1 cellular context compared by ENCODE assay signal in the genomic region with DNA sequence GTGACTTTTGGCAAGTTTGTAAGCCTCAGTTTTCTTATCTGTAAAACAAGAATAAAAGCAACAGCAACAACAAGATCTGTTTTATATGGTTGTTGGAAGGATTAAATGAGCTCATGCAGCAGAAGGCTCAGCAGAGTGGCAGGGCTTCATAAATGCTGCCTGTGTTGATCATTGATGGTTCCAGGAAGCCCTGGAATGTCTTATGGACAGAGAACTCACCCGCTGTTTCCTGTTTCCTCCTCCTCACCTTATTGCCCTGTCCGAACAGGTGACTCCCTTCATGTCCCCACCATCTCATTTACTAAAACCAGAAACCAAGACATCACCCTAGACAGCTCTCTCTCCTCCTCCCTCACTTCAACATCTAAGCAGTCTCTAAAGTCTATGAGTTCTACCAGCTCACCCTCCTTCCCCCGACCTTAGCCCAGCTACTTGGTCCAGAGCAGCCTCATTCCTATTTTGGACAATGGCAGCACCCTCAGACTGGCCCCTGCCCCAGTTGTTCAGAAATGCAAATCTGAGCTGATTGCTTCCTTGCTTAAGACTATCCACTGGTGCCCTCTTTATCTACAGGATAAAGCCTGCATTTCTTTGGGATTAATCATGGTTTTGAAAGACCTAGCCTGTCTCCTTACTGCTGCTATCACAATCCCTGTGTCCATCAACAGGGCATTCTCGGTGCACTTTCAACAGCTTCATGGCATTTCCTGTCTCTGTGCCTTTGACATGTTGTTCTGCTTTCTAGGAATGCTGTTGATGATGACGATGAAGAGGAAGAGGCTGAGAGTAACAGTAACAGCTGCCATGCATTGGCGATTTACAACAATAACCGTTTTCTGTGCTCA.
TF ChIP-seq lines count a peak whose summit lies in the region.

No MANE protein-coding gene starts in this region.

TF ChIP-seq in GM23338, 12 proteins besides CTCF, POLR2A, EP300 and RAD21 (continued from another document):
- TF ChIP-seq, protein P1, sequence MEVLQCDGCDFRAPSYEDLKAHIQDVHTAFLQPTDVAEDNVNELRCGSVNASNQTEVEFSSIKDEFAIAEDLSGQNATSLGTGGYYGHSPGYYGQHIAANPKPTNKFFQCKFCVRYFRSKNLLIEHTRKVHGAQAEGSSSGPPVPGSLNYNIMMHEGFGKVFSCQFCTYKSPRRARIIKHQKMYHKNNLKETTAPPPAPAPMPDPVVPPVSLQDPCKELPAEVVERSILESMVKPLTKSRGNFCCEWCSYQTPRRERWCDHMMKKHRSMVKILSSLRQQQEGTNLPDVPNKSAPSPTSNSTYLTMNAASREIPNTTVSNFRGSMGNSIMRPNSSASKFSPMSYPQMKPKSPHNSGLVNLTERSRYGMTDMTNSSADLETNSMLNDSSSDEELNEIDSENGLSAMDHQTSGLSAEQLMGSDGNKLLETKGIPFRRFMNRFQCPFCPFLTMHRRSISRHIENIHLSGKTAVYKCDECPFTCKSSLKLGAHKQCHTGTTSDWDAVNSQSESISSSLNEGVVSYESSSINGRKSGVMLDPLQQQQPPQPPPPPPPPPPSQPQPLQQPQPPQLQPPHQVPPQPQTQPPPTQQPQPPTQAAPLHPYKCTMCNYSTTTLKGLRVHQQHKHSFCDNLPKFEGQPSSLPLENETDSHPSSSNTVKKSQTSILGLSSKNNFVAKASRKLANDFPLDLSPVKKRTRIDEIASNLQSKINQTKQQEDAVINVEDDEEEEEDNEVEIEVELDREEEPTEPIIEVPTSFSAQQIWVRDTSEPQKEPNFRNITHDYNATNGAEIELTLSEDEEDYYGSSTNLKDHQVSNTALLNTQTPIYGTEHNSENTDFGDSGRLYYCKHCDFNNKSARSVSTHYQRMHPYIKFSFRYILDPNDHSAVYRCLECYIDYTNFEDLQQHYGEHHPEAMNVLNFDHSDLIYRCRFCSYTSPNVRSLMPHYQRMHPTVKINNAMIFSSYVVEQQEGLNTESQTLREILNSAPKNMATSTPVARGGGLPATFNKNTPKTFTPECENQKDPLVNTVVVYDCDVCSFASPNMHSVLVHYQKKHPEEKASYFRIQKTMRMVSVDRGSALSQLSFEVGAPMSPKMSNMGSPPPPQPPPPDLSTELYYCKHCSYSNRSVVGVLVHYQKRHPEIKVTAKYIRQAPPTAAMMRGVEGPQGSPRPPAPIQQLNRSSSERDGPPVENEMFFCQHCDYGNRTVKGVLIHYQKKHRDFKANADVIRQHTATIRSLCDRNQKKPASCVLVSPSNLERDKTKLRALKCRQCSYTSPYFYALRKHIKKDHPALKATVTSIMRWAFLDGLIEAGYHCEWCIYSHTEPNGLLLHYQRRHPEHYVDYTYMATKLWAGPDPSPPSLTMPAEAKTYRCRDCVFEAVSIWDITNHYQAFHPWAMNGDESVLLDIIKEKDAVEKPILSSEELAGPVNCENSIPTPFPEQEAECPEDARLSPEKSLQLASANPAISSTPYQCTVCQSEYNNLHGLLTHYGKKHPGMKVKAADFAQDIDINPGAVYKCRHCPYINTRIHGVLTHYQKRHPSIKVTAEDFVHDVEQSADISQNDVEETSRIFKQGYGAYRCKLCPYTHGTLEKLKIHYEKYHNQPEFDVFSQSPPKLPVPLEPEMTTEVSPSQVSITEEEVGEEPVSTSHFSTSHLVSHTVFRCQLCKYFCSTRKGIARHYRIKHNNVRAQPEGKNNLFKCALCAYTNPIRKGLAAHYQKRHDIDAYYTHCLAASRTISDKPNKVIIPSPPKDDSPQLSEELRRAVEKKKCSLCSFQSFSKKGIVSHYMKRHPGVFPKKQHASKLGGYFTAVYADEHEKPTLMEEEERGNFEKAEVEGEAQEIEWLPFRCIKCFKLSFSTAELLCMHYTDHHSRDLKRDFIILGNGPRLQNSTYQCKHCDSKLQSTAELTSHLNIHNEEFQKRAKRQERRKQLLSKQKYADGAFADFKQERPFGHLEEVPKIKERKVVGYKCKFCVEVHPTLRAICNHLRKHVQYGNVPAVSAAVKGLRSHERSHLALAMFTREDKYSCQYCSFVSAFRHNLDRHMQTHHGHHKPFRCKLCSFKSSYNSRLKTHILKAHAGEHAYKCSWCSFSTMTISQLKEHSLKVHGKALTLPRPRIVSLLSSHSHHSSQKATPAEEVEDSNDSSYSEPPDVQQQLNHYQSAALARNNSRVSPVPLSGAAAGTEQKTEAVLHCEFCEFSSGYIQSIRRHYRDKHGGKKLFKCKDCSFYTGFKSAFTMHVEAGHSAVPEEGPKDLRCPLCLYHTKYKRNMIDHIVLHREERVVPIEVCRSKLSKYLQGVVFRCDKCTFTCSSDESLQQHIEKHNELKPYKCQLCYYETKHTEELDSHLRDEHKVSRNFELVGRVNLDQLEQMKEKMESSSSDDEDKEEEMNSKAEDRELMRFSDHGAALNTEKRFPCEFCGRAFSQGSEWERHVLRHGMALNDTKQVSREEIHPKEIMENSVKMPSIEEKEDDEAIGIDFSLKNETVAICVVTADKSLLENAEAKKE (CRISPR knock-in tag; IDR thresholded peaks at IDR 0.05) = no peak
- TF ChIP-seq ZNF114 (CRISPR knock-in tag; IDR thresholded peaks at IDR 0.05) = no peak
- no peak for TF ChIP-seq CREB1 (CRISPR knock-in tag; IDR thresholded peaks at IDR 0.05; ENCODE audit: low read depth)
- TF ChIP-seq JUNB (IDR thresholded peaks at IDR 0.05; ENCODE audit: unreplicated experiment) = no peak
- no peak for TF ChIP-seq EZH2phosphoT487 (IDR thresholded peaks at IDR 0.05; ENCODE audit: unreplicated experiment)
- TF ChIP-seq STAT1 (IDR thresholded peaks at IDR 0.05; ENCODE audit: unreplicated experiment) = no peak
- no peak for TF ChIP-seq POLR2AphosphoS5 (IDR thresholded peaks at IDR 0.05; ENCODE audit: low read depth)
TF ChIP-seq in GM23338: peak in this region for 0.
